7 cellular contexts compared by ENCODE assay signal in the genomic region with DNA sequence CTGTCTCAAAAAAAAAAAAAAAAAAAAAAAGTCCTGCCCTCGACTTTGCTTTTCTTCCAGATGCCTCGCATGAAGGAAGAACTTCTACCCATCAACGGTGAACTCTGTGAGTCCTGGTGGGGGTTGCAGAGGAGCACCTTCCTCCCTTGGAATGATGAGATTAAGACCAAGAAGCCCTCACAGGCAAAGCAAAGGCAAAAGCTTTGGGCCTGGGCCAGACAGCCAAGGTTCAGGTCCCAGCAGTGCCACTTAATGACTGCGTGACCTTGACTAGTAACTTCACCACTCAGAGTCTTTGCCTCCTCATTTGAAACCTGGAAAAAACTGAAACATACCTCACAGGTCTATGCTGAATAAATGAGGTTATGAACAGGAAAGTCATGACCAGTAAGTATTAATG.
"Had no signal": no experiment of that assay in that cellular context is flagged by ENCODE, and none has a peak within 500 bp of the region (broad histone marks: within the 10 kb centered on the region; RNA-seq: fewer than 3 reads in every experiment).

No MANE protein-coding gene starts in this region.

- H3K4me3 Mint-ChIP-seq: IgD-negative memory B cell had no signal

- FAIRE-seq: HepG2, HTR-8/SVneo, K562 had no signal

- H3K4me3 ChIP-seq: K562 had no signal

- H3K27ac Mint-ChIP-seq: IgD-negative memory B cell had no signal

- DNase-seq: IMR-90, KG1 had no signal

- H3K4me1 Mint-ChIP-seq: IgD-negative memory B cell had no signal

- H3K27ac ChIP-seq: HL-60 had no signal

- H3K36me3 Mint-ChIP-seq: IgD-negative memory B cell had no signal
